ENCODE assay signal across 12 cellular contexts in the genomic region with DNA sequence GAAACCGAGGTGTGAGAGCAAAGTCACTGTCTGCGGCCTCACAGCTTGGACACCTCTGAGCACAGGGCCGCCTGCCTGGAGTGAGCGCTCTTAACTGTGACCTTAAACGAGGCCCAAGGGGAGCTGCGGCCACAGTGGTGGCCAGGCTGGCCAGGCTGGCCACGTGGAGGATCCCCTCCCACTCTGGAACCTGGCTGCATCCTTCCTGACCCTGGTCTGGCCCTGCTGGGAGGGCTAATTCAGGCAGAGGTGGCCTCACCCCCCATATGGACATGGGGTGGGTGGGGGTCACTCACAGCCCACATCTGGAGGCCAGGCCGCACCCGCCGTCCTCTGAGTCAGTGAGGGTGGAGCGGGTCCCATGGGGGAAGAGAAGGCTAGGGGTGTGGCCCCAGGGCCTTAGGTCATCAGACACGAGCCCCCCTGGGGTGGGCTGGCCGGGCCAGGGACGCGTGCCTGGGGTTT. TPM values are rescaled to one million over a fixed set of nuclear protein-coding genes. Genes with fewer than 3 reads are reported as not detected.
A peak's percentile ranks its signal among the peaks of the same experiment; 100 is the strongest.
DNase-seq lines count a peak whose midpoint lies in the region; ATAC-seq and TF ChIP-seq lines count a peak whose summit lies in the region.
"Had no signal": no experiment of that assay in that cellular context is flagged by ENCODE, and none has a peak within 500 bp of the region (broad histone marks: within the 10 kb centered on the region; RNA-seq: fewer than 3 reads in every experiment).

No MANE protein-coding gene starts in this region.

- H3K27ac ChIP-seq in body of pancreas (peak overlapping the region; percentile 8 to 89 (median 44)), stomach (peak overlapping the region in 4 of 5 donors; percentile 27 to 93 (median 88)), mesendoderm (ENCODE audit: low read depth, low read length) (no peak overlapping the region)
- H3K27ac ChIP-seq: PC-9 had no signal

- H4K5ac ChIP-seq in mesendoderm (ENCODE audit: low read length) = no peak overlapping the region

- H3K18ac ChIP-seq in mesendoderm (ENCODE audit: low read length) = no peak overlapping the region

- peak; percentile 70 for DNase-seq in GM04504 (ENCODE audit: low read depth)
- DNase-seq in body of pancreas = peak in 1 of 4 donors; percentile 19
- DNase-seq in stomach = no peak
- no peak for DNase-seq in mesendoderm
- DNase-seq in C1 segment of cervical spinal cord (lab: John Stamatoyannopoulos, UW) = no peak
- DNase-seq: activated CD8-positive, alpha-beta memory T cell treated with anti-CD3 and anti-CD28 coated beads, Interleukin-2, amount 50 U/mL, for 48 hours; Caco-2; effector CD8-positive, alpha-beta T cell; PC-9 had no signal

- no peak overlapping the region for H2BK120ac ChIP-seq in mesendoderm (ENCODE audit: low read depth, low read length)

- H3K4me2 ChIP-seq in mesendoderm (ENCODE audit: low read length) = no peak overlapping the region
- H3K4me2 ChIP-seq: PC-9 had no signal

- no peak overlapping the region for H2AK5ac ChIP-seq in mesendoderm (ENCODE audit: low read length)

- 82% methylated on average over 15 of the region's 15 CpGs; no CpG with 5 or more reads in 1 of the 2 donors for WGBS in body of pancreas, 2 donors
- 61 to 76% (median 69%) methylated on average over 7 to 15 of the region's 15 CpGs for WGBS in stomach, 5 donors
- no CpG with 5 or more reads among the region's 15 CpGs for WGBS in mesendoderm (ENCODE audit: extremely low coverage, insufficient coverage, low lambda C conversion rate)

- no peak for TF ChIP-seq EP300 in stomach (IDR thresholded peaks at IDR 0.05)

- no peaks in the 10 kb centered on the region for H3K79me2 ChIP-seq in mesendoderm (ENCODE audit: control insufficient read depth, insufficient read depth, low read length)

- H2BK5ac ChIP-seq in mesendoderm (ENCODE audit: low read length) = no peak overlapping the region

- no peak for TF ChIP-seq POLR2A in body of pancreas (IDR thresholded peaks at IDR 0.05)
- TF ChIP-seq POLR2A in stomach (IDR thresholded peaks at IDR 0.05) = no peak

- intact Hi-C loops in body of pancreas (cut with DNase I) (no loop called here), stomach (cut with DNase I; ENCODE audit: low total_unique reads) (no loop called here)

- H3K27me3 ChIP-seq in body of pancreas (no peaks in the 10 kb centered on the region), iPS-15b (ENCODE audit: control insufficient read depth, insufficient read depth, low read length) (no peaks in the 10 kb centered on the region), stomach (no peaks in the 10 kb centered on the region), mesendoderm (ENCODE audit: insufficient read depth, low read length, poor library complexity) (no peaks in the 10 kb centered on the region)

- H3K4me1 ChIP-seq in body of pancreas (peaks cover 55% of the 10 kb centered on the region), iPS-15b (ENCODE audit: control insufficient read depth, insufficient read depth, low read length) (peaks cover 12% of the 10 kb centered on the region), stomach (peaks cover 59 to 88% (median 72%) of the 10 kb centered on the region in 4 donors), mesendoderm (ENCODE audit: control insufficient read depth, low read depth, low read length) (peaks cover 17% of the 10 kb centered on the region)

- H3K9me3 ChIP-seq in body of pancreas = no peaks in the 10 kb centered on the region
- no peaks in the 10 kb centered on the region for H3K9me3 ChIP-seq in iPS-15b (ENCODE audit: control insufficient read depth, insufficient read depth, low read length)
- H3K9me3 ChIP-seq in stomach = no peaks in the 10 kb centered on the region
- H3K9me3 ChIP-seq: Caco-2 had no signal

- no peak overlapping the region for H3K4me3 ChIP-seq in body of pancreas
- H3K4me3 ChIP-seq in iPS-15b (ENCODE audit: low read depth, low read length) = no peak overlapping the region
- H3K4me3 ChIP-seq in stomach = no peak overlapping the region
- H3K4me3 ChIP-seq in mesendoderm (ENCODE audit: low read length) = no peak overlapping the region
- H3K4me3 ChIP-seq: PC-9 had no signal

- no peak overlapping the region for H3K56ac ChIP-seq in mesendoderm (ENCODE audit: low read length)

- H3K4ac ChIP-seq in mesendoderm (ENCODE audit: low read depth, low read length) = no peak overlapping the region

- peaks cover 0 to 8% of the 10 kb centered on the region in 2 donors for H3K36me3 ChIP-seq in body of pancreas (replicated peaks in 1 of 2; ENCODE audit: insufficient read depth in 1 of 2, low read depth in 2 of 2)
- H3K36me3 ChIP-seq in iPS-15b (ENCODE audit: control insufficient read depth, insufficient read depth, low read length) = peaks cover 15% of the 10 kb centered on the region
- H3K36me3 ChIP-seq in stomach = peaks cover 22 to 38% (median 33%) of the 10 kb centered on the region in 4 donors
- H3K36me3 ChIP-seq in mesendoderm (ENCODE audit: control insufficient read depth, insufficient read depth, low read length) = no peaks in the 10 kb centered on the region

- ATAC-seq in body of pancreas = no peak
- no peak for ATAC-seq in GM18498 (IDR thresholded peaks at IDR 0.05; ENCODE audit: unreplicated experiment)
- no peak for ATAC-seq in GM21576 (IDR thresholded peaks at IDR 0.05; ENCODE audit: unreplicated experiment)

- no peak for TF ChIP-seq CTCF in body of pancreas (IDR thresholded peaks at IDR 0.05)
- no peak for TF ChIP-seq CTCF in stomach (IDR thresholded peaks at IDR 0.05)

- H3K9ac ChIP-seq in iPS-15b (ENCODE audit: low read depth, low read length) (peak overlapping the region; percentile 47), mesendoderm (ENCODE audit: low read length) (no peak overlapping the region)

- H3K79me1 ChIP-seq in mesendoderm (ENCODE audit: low read length) = peaks cover 2% of the 10 kb centered on the region

- no peak overlapping the region for H4K8ac ChIP-seq in mesendoderm (ENCODE audit: low read depth, low read length)

- no peak overlapping the region for H2BK15ac ChIP-seq in mesendoderm (replicated peaks; ENCODE audit: low read depth)

- H3K23ac ChIP-seq in mesendoderm (ENCODE audit: low read length) = no peak overlapping the region

RNA-seq across cellular contexts. Expression of a gene that starts 6.6 kb away (rescaled TPM):
- 10 to 100 TPM; 14.3 to 22.1 TPM for total RNA-seq in body of pancreas
- total RNA-seq in stomach = 10 to 100 TPM; 10.5 to 25.6 (median 11.6) TPM
- 1 to 10 TPM; 3.7 to 7.2 (median 5.1) TPM for polyA plus RNA-seq in stomach
- 6.4 TPM for polyA plus RNA-seq in mesendoderm (2013, experiment 1 of 2)
- 6.5 TPM for polyA plus RNA-seq in mesendoderm (2013, experiment 2 of 2)

RNA-seq across cellular contexts. Expression of a gene that starts 27.1 kb away (rescaled TPM):
- total RNA-seq in body of pancreas (10 to 100 TPM; 25.9 to 27.7 TPM), stomach (100 to 1,000 TPM in 1 of 5 donors, 10 to 100 TPM in 3, 1 to 10 TPM in 1; 4.7 to 218 (median 28.1) TPM)
- 100 to 1,000 TPM in 2 of 3 donors, 10 to 100 TPM in 1; 54.4 to 117 (median 104) TPM for polyA plus RNA-seq in stomach
- polyA plus RNA-seq in mesendoderm (2013, experiment 1 of 2) = 140 TPM
- polyA plus RNA-seq in mesendoderm (2013, experiment 2 of 2) = 140 TPM

RNA-seq across cellular contexts. Expression of a gene that starts 38.2 kb away (rescaled TPM):
- total RNA-seq in body of pancreas (10 to 100 TPM; 13.2 to 48.8 TPM), stomach (100 to 1,000 TPM in 2 of 5 donors, 10 to 100 TPM in 3; 12.5 to 173 (median 57.2) TPM)
- 10 to 100 TPM; 12.6 to 14.2 (median 13.6) TPM for polyA plus RNA-seq in stomach
- 8.8 TPM for polyA plus RNA-seq in mesendoderm (2013, experiment 1 of 2)
- polyA plus RNA-seq in mesendoderm (2013, experiment 2 of 2) = 9.0 TPM

RNA-seq across cellular contexts. Expression of a gene that starts 47.4 kb away (rescaled TPM):
- 10 to 100 TPM; 26.4 to 29.1 TPM for total RNA-seq in body of pancreas
- 10 to 100 TPM; 26.8 to 53.0 (median 39.1) TPM for total RNA-seq in stomach
- polyA plus RNA-seq in stomach = 10 to 100 TPM; 18.8 to 28.0 (median 24.5) TPM
- polyA plus RNA-seq in mesendoderm (2013, experiment 1 of 2) = 53.2 TPM
- polyA plus RNA-seq in mesendoderm (2013, experiment 2 of 2) = 52.7 TPM
